ENCODE assay signal across 8 cellular contexts in the genomic region with DNA sequence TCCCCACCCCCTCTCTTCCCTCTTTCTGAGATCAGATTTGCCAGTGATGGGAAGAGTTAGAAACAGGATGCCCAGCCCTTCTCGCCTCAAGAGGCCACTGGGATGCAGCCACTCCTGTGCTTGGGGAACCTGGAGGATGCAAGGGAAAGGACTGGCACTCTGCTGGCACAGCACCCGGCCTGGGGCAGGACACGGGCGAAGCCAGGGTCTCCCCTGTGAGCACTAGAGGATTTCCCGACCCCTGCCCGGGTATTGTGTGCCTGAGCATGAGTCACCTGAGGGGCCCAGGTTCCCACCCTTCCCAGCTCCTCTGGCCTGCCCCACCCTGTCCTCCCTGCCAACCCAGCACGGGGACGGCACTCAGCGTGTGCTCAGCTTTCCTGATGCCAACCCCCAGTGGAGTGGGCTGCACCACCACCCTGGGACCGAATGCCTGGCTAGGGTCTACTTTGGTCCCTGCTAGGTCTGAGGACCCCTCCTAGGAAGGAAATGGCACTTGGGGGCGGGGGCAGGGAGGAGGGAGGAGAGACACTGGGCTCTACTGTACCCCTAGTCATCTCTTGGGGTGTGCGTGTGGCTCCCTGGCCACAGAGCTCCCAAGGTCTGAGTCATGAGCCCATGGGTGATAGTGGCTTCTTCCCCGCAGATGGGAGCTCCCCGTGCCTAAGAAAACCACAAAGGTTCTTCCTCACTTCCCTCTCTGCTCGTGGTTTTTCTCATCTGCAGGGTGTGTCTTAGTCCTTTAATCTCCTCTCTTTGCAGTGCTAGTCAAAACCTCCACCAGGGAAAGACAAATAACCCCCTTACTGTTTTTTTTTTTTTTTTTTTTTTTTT. TPM values are rescaled to one million over a fixed set of nuclear protein-coding genes. Genes with fewer than 3 reads are reported as not detected.
DNase-seq lines count a peak whose midpoint lies in the region; ATAC-seq and TF ChIP-seq lines count a peak whose summit lies in the region.

No MANE protein-coding gene starts in this region.

- 14 to 26% (median 20%) methylated on average over 14 to 15 of the region's 15 CpGs for WGBS in heart left ventricle, 4 donors

- DNase-seq in SJCRH30 = no peak
- DNase-seq in activated gamma-delta T cell treated with anti-CD3 and anti-CD28 coated beads, Interleukin-2, amount 50 U/mL, for 16 hours (ENCODE audit: low read depth) = peak; percentile 65
- DNase-seq in heart left ventricle = peak in 4 of 5 donors; percentile 56 to 82 (median 68)
- DNase-seq in stimulated activated CD4-positive, alpha-beta T cell treated with anti-CD3 and anti-CD28 coated beads, Interleukin-1b, Interleukin-23, amount 100 ng/mL, for 1 hour (ENCODE audit: low read depth in 2 of 2) = peak; percentile 44 to 69
- no peak for DNase-seq in NCI-H2081 treated with DMSO at 0.1 percent for 48 hours (lab: John Stamatoyannopoulos, UW)
- DNase-seq in DMS53 treated with DMSO at 0.1 percent for 48 hours (lab: John Stamatoyannopoulos, UW; ENCODE audit: unreplicated experiment) = no peak

- H3K4me1 ChIP-seq in SJCRH30 (peaks cover 72% of the 10 kb centered on the region), heart left ventricle (peaks cover 57 to 97% (median 91%) of the 10 kb centered on the region in 12 donors)

- H3K9me3 ChIP-seq in SJCRH30 (replicated peaks) = no peaks in the 10 kb centered on the region
- H3K9me3 ChIP-seq in heart left ventricle = no peaks in the 10 kb centered on the region

- ATAC-seq in HG02884 (IDR thresholded peaks at IDR 0.05; ENCODE audit: unreplicated experiment) (peak; percentile 53), heart left ventricle (peak in 2 of 4 donors; percentile 0 to 1)

- H3K27ac ChIP-seq in SJCRH30 = peak overlapping the region; percentile 48
- H3K27ac ChIP-seq in heart left ventricle = peak overlapping the region; percentile 96 to 100 (median 98)

- TF ChIP-seq POLR2A in heart left ventricle (IDR thresholded peaks at IDR 0.05) = no peak

- H3K4me3 ChIP-seq in GM08714 (ENCODE audit: low read length) (peak overlapping the region; percentile 2; the same call in 1 of the 2 replicates), SJCRH30 (no peak overlapping the region), heart left ventricle (peak overlapping the region in 9 of 12 donors; percentile 17 to 49 (median 34))

- no peak for TF ChIP-seq CTCF in heart left ventricle (IDR thresholded peaks at IDR 0.05)

- H3K27me3 ChIP-seq in SJCRH30 (no peaks in the 10 kb centered on the region), heart left ventricle (no peaks in the 10 kb centered on the region)

- intact Hi-C loops in heart left ventricle (cut with DNase I) = loop anchor here in 1 of 10 donors (2.0 to 10.0 kb wide), 2 partner anchors 22 to 378 kb away; partner anchors contain the start of gene MEF2D

- H3K36me3 ChIP-seq in SJCRH30 (peaks cover 10% of the 10 kb centered on the region), heart left ventricle (peaks cover 0 to 27% (median 15%) of the 10 kb centered on the region in 9 donors)

RNA-seq across cellular contexts. Expression of gene LMNA, which starts 12.4 kb away (rescaled TPM):
- total RNA-seq in SJCRH30 (2014; rRNA removed; shearing (Covaris generic)) = 113 and 114 TPM in 2 replicates
- 100 to 1,000 TPM; 223 to 396 (median 279) TPM for total RNA-seq in heart left ventricle
- polyA plus RNA-seq in heart left ventricle = 100 to 1,000 TPM; 257 to 272 TPM

RNA-seq across cellular contexts. Expression of gene SEMA4A, which starts 26.5 kb away (rescaled TPM):
- 1.2 and 2.1 TPM in 2 replicates for total RNA-seq in SJCRH30 (2014; rRNA removed; shearing (Covaris generic))
- total RNA-seq in heart left ventricle = 10 to 100 TPM in 1 of 9 donors, 1 to 10 TPM in 5, under 1 TPM in 3; 0.60 to 10.2 (median 1.6) TPM
- 1 to 10 TPM in 1 of 2 donors, under 1 TPM in 1; 0.90 to 1.8 TPM for polyA plus RNA-seq in heart left ventricle

RNA-seq across cellular contexts. Expression of gene MEX3A, which starts 44.7 kb away (rescaled TPM):
- 21.8 and 22.3 TPM in 2 replicates for total RNA-seq in SJCRH30 (2014; rRNA removed; shearing (Covaris generic))
- under 1 TPM; 0.12 to 0.53 (median 0.32) TPM for total RNA-seq in heart left ventricle
- polyA plus RNA-seq in heart left ventricle = under 1 TPM; 0.15 to 0.42 TPM

Comparison
In these comparisons a context has a peak if more than half of its experiments do, and no peak if none do; other contexts are left out.
1. DNase-seq: peak in activated gamma-delta T cell treated with anti-CD3 and anti-CD28 coated beads, Interleukin-2, amount 50 U/mL, for 16 hours (single experiment), heart left ventricle (4 of 5) and stimulated activated CD4-positive, alpha-beta T cell treated with anti-CD3 and anti-CD28 coated beads, Interleukin-1b, Interleukin-23, amount 100 ng/mL, for 1 hour (2 of 2); none in SJCRH30 (0 of 2), NCI-H2081 treated with DMSO at 0.1 percent for 48 hours (single experiment) and DMS53 treated with DMSO at 0.1 percent for 48 hours (single experiment).
2. RNA of gene MEX3A, which starts 44.7 kb away (total RNA-seq): 21.8 to 22.3 TPM in SJCRH30; 0.12 to 0.53 TPM in heart left ventricle; every median in the first group is over 10 times any median in the second.